8 cellular contexts compared by ENCODE assay signal in the genomic region with DNA sequence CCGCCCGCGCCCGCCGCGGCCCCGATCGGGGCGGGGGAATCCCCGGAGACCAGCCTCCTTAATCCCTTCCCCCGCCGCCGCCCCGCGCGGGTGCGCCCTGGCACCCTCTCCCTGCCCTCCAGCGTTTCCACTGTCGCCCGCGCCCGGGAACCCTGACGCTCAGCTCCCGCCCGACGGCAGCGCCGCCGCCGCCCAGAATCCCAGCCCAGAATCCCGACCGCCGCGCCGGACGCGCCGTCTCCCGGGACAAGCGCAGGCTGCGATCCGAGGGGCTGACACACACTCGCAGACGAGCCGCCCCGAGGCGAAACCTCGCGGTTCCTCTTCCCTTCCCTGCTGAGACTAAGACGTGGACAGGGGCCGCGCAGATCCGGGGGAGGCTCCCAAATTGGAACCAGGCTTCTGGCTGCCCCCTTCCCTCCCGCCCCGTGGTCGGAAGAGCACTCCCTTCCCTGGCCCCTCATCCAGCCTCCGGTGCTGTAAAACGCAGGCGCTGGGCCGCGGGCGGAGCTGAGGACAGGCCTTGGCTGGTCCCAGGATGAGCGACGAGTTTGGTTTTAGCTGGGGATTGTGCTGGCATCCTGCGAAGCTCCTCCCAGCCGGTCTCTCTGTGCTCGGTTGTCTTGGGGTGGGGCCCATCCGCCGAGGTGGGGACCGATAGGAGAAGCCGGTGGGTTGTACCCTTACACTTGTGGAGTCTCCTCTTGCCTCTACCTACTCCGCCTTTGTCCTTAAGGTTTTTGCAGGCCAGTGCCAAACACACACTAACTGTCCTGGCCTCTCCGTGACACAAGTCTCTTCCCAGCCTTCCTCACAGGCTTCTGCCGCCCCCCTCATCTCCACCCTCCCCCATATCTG. TPM values are rescaled to one million over a fixed set of nuclear protein-coding genes. Genes with fewer than 3 reads are reported as not detected.
DNase-seq lines count a peak whose midpoint lies in the region; ATAC-seq and TF ChIP-seq lines count a peak whose summit lies in the region.

No MANE protein-coding gene starts in this region.

- H3K27ac ChIP-seq in OCI-LY7 (ENCODE audit: low read depth, low read length, poor library complexity, severe bottlenecking) (no peak overlapping the region), brain microvascular endothelial cell (peak overlapping the region; percentile 89), iPS-20b (ENCODE audit: low read length) (peak overlapping the region; percentile 55), smooth muscle cell (ENCODE audit: low read depth) (peak overlapping the region; percentile 98)

- in situ Hi-C loops in ACHN (cut with HindIII; ENCODE audit: low pct_ligation_motif_present, low pct_unique_long_range_greater_than_20kb, low sequenced_read_pairs): no loop called here
- in situ Hi-C loops in brain microvascular endothelial cell (cut with HindIII; ENCODE audit: low pct_ligation_motif_present, low sequenced_read_pairs): no loop called here

- no peaks in the 10 kb centered on the region for H3K4me1 ChIP-seq in OCI-LY7 (ENCODE audit: insufficient read depth, low read length, poor library complexity, severe bottlenecking)
- H3K4me1 ChIP-seq in iPS-20b (ENCODE audit: insufficient read depth, low read length): peaks cover 28% of the 10 kb centered on the region
- H3K4me1 ChIP-seq in smooth muscle cell (ENCODE audit: low read depth): peaks cover 38% of the 10 kb centered on the region

- H4K20me1 ChIP-seq in OCI-LY7 (ENCODE audit: insufficient read depth, low read length): no peaks in the 10 kb centered on the region
- H4K20me1 ChIP-seq in smooth muscle cell (ENCODE audit: low read depth): peaks cover 28% of the 10 kb centered on the region

- peak overlapping the region; percentile 67 for H3K4me3 ChIP-seq in GM12864 (ENCODE audit: low read depth, low read length)
- peak overlapping the region; percentile 62 for H3K4me3 ChIP-seq in OCI-LY7 (ENCODE audit: low read depth, low read length, poor library complexity, severe bottlenecking)
- H3K4me3 ChIP-seq in brain microvascular endothelial cell (ENCODE audit: low read depth, low read length): peak overlapping the region; percentile 88
- H3K4me3 ChIP-seq in iPS-20b (ENCODE audit: low read length): peak overlapping the region; percentile 80
- peak overlapping the region; percentile 79 for H3K4me3 ChIP-seq in smooth muscle cell

- DNase-seq in ACHN (peak; percentile 59), GM12864 (ENCODE audit: low read depth) (no peak), OCI-LY7 (ENCODE audit: low spot score) (no peak), brain microvascular endothelial cell (peak; percentile 67), smooth muscle cell (lab: John Stamatoyannopoulos, UW; ENCODE audit: unreplicated experiment) (peak; percentile 76), NCI-H526 treated with DMSO at 0.1 percent for 48 hours (lab: John Stamatoyannopoulos, UW) (no peak)

- H3K27me3 ChIP-seq in brain microvascular endothelial cell (replicated peaks) (no peaks in the 10 kb centered on the region), iPS-20b (ENCODE audit: insufficient read depth, low read length) (no peaks in the 10 kb centered on the region), smooth muscle cell (ENCODE audit: low read depth) (no peaks in the 10 kb centered on the region)

- H3K79me2 ChIP-seq in OCI-LY7 (ENCODE audit: insufficient read depth, low read depth, low read length) (no peaks in the 10 kb centered on the region), smooth muscle cell (ENCODE audit: low read depth) (peaks cover 16% of the 10 kb centered on the region)

- POLR2A ChIA-PET in OCI-LY7 (lab: Charles Lee): no interaction called here

- H3K4me2 ChIP-seq in OCI-LY7 (ENCODE audit: low read length) (peak overlapping the region; percentile 81), smooth muscle cell (peak overlapping the region; percentile 87)

- H3K9me3 ChIP-seq in OCI-LY7 (ENCODE audit: low read length) (no peaks in the 10 kb centered on the region), iPS-20b (ENCODE audit: insufficient read depth, low read depth, low read length) (no peaks in the 10 kb centered on the region), smooth muscle cell (replicated peaks; ENCODE audit: low read depth) (no peaks in the 10 kb centered on the region)

- H3K9me2 ChIP-seq in OCI-LY7 (ENCODE audit: insufficient read depth, low read length): no peaks in the 10 kb centered on the region

- intact Hi-C loops in OCI-LY7 (cut with micrococcal nuclease; ENCODE audit: unreplicated experiment): no loop called here

- ATAC-seq in HG02884 (IDR thresholded peaks at IDR 0.05; ENCODE audit: unreplicated experiment): peak; percentile 25

- no peaks in the 10 kb centered on the region for H3F3A ChIP-seq in smooth muscle cell (ENCODE audit: low read depth)

- no peak for TF ChIP-seq CTCF in GM12864 (IDR thresholded peaks at IDR 0.05; ENCODE audit: low read depth, low read length, missing control alignments)
- no peak; the same call in 1 of the 2 replicates for TF ChIP-seq CTCF in OCI-LY7 (conservative IDR thresholded peaks at IDR 0.05; ENCODE audit: low read length)
- TF ChIP-seq CTCF in brain microvascular endothelial cell (IDR thresholded peaks at IDR 0.05; ENCODE audit: low read depth, low read length, missing control alignments): no peak
- no peak for TF ChIP-seq CTCF in smooth muscle cell (IDR thresholded peaks at IDR 0.05; ENCODE audit: borderline replicate concordance, insufficient read depth, poor library complexity, severe bottlenecking)

- WGBS in smooth muscle cell (ENCODE audit: low lambda C conversion rate): 2% methylated on average over 49 of the region's 74 CpGs

- H3K36me3 ChIP-seq in OCI-LY7 (ENCODE audit: insufficient read depth, low read length) (no peaks in the 10 kb centered on the region), brain microvascular endothelial cell (replicated peaks) (peaks cover 24% of the 10 kb centered on the region), iPS-20b (ENCODE audit: insufficient read depth, low read depth, low read length) (peaks cover 22% of the 10 kb centered on the region), smooth muscle cell (ENCODE audit: low read depth) (no peaks in the 10 kb centered on the region)

- CTCF ChIA-PET in OCI-LY7 (lab: Charles Lee; ENCODE audit: unreplicated experiment): no interaction called here

- H3K9ac ChIP-seq in iPS-20b (ENCODE audit: low read depth, low read length): peak overlapping the region; percentile 87
- peak overlapping the region; percentile 94 for H3K9ac ChIP-seq in smooth muscle cell (ENCODE audit: low read depth)

- no TSS peak for BruUV-seq in OCI-LY7 (replicated peaks; lab: Mats Ljungman, UMichigan)

- peak overlapping the region; percentile 58; the same call in 1 of the 2 replicates for H2AFZ ChIP-seq in OCI-LY7 (ENCODE audit: low read length)
- H2AFZ ChIP-seq in smooth muscle cell (ENCODE audit: low read depth): peak overlapping the region; percentile 2

RNA-seq across cellular contexts. Expression of a gene that starts 1.1 kb away (rescaled TPM):
- total RNA-seq in OCI-LY7 (2014; rRNA removed; shearing (Covaris generic)): not detected in 2 replicates
- total RNA-seq in OCI-LY7 (2022) (0.13 TPM in 1 of 2 replicates, not detected in the other), smooth muscle cell (46.3 and 58.4 TPM in 2 replicates)
- 95.5 and 132 TPM in 2 replicates for polyA plus RNA-seq in smooth muscle cell

RNA-seq across cellular contexts. Expression of a gene that starts 22.3 kb away (rescaled TPM):
- 24.0 and 25.5 TPM in 2 replicates for total RNA-seq in OCI-LY7 (2014; rRNA removed; shearing (Covaris generic))
- 31.8 and 33.0 TPM in 2 replicates for total RNA-seq in OCI-LY7 (2022)
- 7.0 and 9.7 TPM in 2 replicates for total RNA-seq in smooth muscle cell
- polyA plus RNA-seq in smooth muscle cell: 11.4 and 14.0 TPM in 2 replicates

RNA-seq across cellular contexts. Expression of a gene that starts 27.6 kb away (rescaled TPM):
- total RNA-seq in OCI-LY7 (2014; rRNA removed; shearing (Covaris generic)): 2.8 and 4.6 TPM in 2 replicates
- total RNA-seq in OCI-LY7 (2022) (2.1 and 3.2 TPM in 2 replicates), smooth muscle cell (14.9 and 23.8 TPM in 2 replicates)
- polyA plus RNA-seq in smooth muscle cell: 26.9 and 32.5 TPM in 2 replicates

RNA-seq across cellular contexts. Expression of a gene that starts 57.2 kb away (rescaled TPM):
- total RNA-seq in OCI-LY7 (2014; rRNA removed; shearing (Covaris generic)): not detected in 2 replicates
- not detected in 2 replicates for total RNA-seq in OCI-LY7 (2022)
- total RNA-seq in smooth muscle cell: not detected in 2 replicates
- polyA plus RNA-seq in smooth muscle cell: 0.11 and 0.12 TPM in 2 replicates

Comparison
In these comparisons a context has a peak if more than half of its experiments do, and no peak if none do; other contexts are left out.
1. DNase-seq: peak in ACHN (single experiment), brain microvascular endothelial cell (single experiment) and smooth muscle cell (single experiment); none in GM12864 (single experiment), OCI-LY7 (single experiment) and NCI-H526 treated with DMSO at 0.1 percent for 48 hours (single experiment).
2. RNA of a gene that starts 1.1 kb away (total RNA-seq): 46.3 to 58.4 TPM in smooth muscle cell; 0.13 TPM in OCI-LY7; every median in the first group is over 10 times any median in the second.
3. Peak in every context shown above with its lines, with median percentiles within 50 percentile points of each other: H3K4me3 ChIP-seq.